Comparison of ENCODE assay signal across 20 cellular contexts in genomic region chrX:2187352-2188115, GRCh38.
"Had no signal": no experiment of that assay in that cellular context is flagged by ENCODE, and none has a peak within 500 bp of the region (broad histone marks: within the 10 kb centered on the region; RNA-seq: fewer than 3 reads in every experiment).

No MANE protein-coding gene starts in this region.

- H3K4me1 Mint-ChIP-seq: memory B cell; naive thymus-derived CD4-positive, alpha-beta T cell; stimulated activated effector memory CD8-positive, alpha-beta T cell treated with anti-CD3 and anti-CD28 coated beads, Interleukin-12 subunit alpha, Interleukin-12 subunit beta, amount 100 ng/mL, for 72 hours had no signal

- H3K4me1 ChIP-seq: esophagus muscularis mucosa, left ventricle myocardium inferior, lower lobe of right lung, suprapubic skin, upper lobe of right lung, vagina had no signal

- H3K27ac Mint-ChIP-seq: immature natural killer cell; memory B cell; naive thymus-derived CD4-positive, alpha-beta T cell; stimulated activated effector memory CD8-positive, alpha-beta T cell treated with anti-CD3 and anti-CD28 coated beads, Interleukin-12 subunit alpha, Interleukin-12 subunit beta, amount 100 ng/mL, for 72 hours had no signal

- H3K4me3 ChIP-seq: esophagus muscularis mucosa, left ventricle myocardium inferior, lower lobe of right lung, suprapubic skin, tibial artery, upper lobe of right lung, vagina had no signal

- FAIRE-seq: keratinocyte had no signal

- H3K27me3 ChIP-seq: esophagus muscularis mucosa, suprapubic skin, tibial artery, upper lobe of right lung, vagina had no signal

- H3K9me3 ChIP-seq: suprapubic skin, upper lobe of right lung, vagina had no signal

- H3K4me3 Mint-ChIP-seq: immature natural killer cell; memory B cell; naive thymus-derived CD4-positive, alpha-beta T cell; stimulated activated effector memory CD8-positive, alpha-beta T cell treated with anti-CD3 and anti-CD28 coated beads, Interleukin-12 subunit alpha, Interleukin-12 subunit beta, amount 100 ng/mL, for 72 hours had no signal

- DNase-seq: cortex of kidney; effector memory CD4-positive, alpha-beta T cell; immature natural killer cell; left cardiac atrium; left ventricle myocardium inferior; lower lobe of right lung; naive thymus-derived CD4-positive, alpha-beta T cell; right cardiac atrium; stimulated activated CD4-positive, alpha-beta T cell treated with anti-CD3 and anti-CD28 coated beads, Interleukin-4, amount 100 ng/mL, for 1 hour; stimulated activated CD8-positive, alpha-beta memory T cell treated with anti-CD3 and anti-CD28 coated beads, Interleukin-4, amount 100 ng/mL, for 48 hours; stimulated activated naive CD8-positive, alpha-beta T cell treated with anti-CD3 and anti-CD28 coated beads, Interleukin-15, Interleukin-2, amounts not matched to agents 100 U/mL and 50 U/mL, for 24 hours; upper lobe of right lung had no signal

- H3K36me3 ChIP-seq: esophagus muscularis mucosa, left ventricle myocardium inferior, lower lobe of right lung, suprapubic skin, upper lobe of right lung, vagina had no signal

- ATAC-seq: lower lobe of right lung; naive thymus-derived CD4-positive, alpha-beta T cell; right cardiac atrium; stimulated activated effector memory CD8-positive, alpha-beta T cell treated with anti-CD3 and anti-CD28 coated beads, Interleukin-12 subunit alpha, Interleukin-12 subunit beta, amount 100 ng/mL, for 72 hours; stimulated activated naive CD8-positive, alpha-beta T cell treated with anti-CD3 and anti-CD28 coated beads, Interleukin-15, Interleukin-2, amounts not matched to agents 100 U/mL and 50 U/mL, for 24 hours; upper lobe of right lung had no signal

- H3K27me3 Mint-ChIP-seq: memory B cell; naive thymus-derived CD4-positive, alpha-beta T cell had no signal

- H3K27ac ChIP-seq: epithelial cell of prostate, esophagus muscularis mucosa, left ventricle myocardium inferior, lower lobe of right lung, suprapubic skin, tibial artery, upper lobe of right lung, vagina had no signal

- H3K36me3 Mint-ChIP-seq: stimulated activated effector memory CD8-positive, alpha-beta T cell treated with anti-CD3 and anti-CD28 coated beads, Interleukin-12 subunit alpha, Interleukin-12 subunit beta, amount 100 ng/mL, for 72 hours had no signal
